In the genomic region with DNA sequence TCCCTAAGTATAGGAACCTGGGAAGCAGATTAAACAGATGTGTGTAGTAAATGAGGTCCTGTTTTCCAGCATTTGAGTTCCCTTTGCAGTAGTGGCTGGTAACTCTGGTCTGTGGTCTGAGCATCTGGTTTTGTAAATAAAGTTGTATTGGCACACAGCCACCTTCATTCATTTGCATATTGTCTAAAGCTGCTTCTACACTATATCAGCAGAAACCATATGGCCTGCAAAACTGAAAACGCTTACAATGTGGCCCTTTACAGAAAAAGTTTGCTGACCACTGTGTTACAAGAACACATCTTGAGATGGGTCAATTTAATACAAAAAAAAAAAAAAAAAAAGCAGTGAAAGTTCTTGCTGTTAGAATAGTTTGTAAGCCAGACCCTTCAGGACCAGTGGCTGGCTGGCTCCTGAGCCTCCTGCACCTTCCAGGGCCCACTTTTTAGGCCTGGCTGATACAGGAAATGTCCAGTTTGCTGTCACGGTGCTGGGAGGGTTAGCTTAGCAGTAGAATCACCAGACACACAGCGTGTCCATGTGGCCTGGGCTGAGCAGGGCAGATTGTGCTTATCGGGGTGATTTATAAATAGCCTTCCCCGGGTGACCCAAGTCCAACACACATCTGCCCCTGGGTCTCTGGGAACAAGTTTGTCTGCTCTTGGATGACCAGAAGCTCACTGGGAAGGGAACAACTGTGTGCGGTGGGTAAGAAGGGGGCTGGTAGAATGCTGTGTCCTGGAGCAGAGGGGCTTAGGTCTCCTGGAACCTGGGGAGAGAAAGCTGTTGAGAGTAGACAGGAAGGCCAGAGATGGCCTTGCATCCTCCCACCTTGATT, we compare ENCODE assay signal across 9 cellular contexts. TPM values are rescaled to one million over a fixed set of nuclear protein-coding genes. Genes with fewer than 3 reads are reported as not detected.
DNase-seq lines count a peak whose midpoint lies in the region; ATAC-seq and TF ChIP-seq lines count a peak whose summit lies in the region.
"Had no signal": no experiment of that assay in that cellular context is flagged by ENCODE, and none has a peak within 500 bp of the region (broad histone marks: within the 10 kb centered on the region; RNA-seq: fewer than 3 reads in every experiment).

No MANE protein-coding gene starts in this region.

- H3K9me3 ChIP-seq in DND-41 (ENCODE audit: insufficient read depth, low read length, severe bottlenecking), result no peaks in the 10 kb centered on the region

- no peak overlapping the region for H3K4me2 ChIP-seq in DND-41 (ENCODE audit: insufficient read depth, low read length)

- no peaks in the 10 kb centered on the region for H3K79me2 ChIP-seq in DND-41 (ENCODE audit: insufficient read depth, low read length)

- no peaks in the 10 kb centered on the region for H3K36me3 Mint-ChIP-seq in glutamatergic neuron (ENCODE audit: unreplicated experiment)
- H3K36me3 Mint-ChIP-seq in T-helper 2 cell treated with Interferon-gamma antibody and Interleukin-4, amounts not matched to agents 5 μg/mL and 100 μg/mL, for 36 hours (ENCODE audit: low read depth), result no peaks in the 10 kb centered on the region

- no peaks in the 10 kb centered on the region for H3K27me3 ChIP-seq in DND-41 (ENCODE audit: insufficient read depth, low read length, poor library complexity)

- peaks cover 37% of the 10 kb centered on the region for H3K4me1 Mint-ChIP-seq in glutamatergic neuron (ENCODE audit: low read depth, unreplicated experiment)
- no peaks in the 10 kb centered on the region for H3K4me1 Mint-ChIP-seq in T-helper 2 cell treated with Interferon-gamma antibody and Interleukin-4, amounts not matched to agents 5 μg/mL and 100 μg/mL, for 36 hours (ENCODE audit: low read depth)

- no peaks in the 10 kb centered on the region for H3K4me1 ChIP-seq in DND-41 (ENCODE audit: insufficient read depth, low read length)

- peak overlapping the region; percentile 33 for H3K27ac Mint-ChIP-seq in glutamatergic neuron (ENCODE audit: unreplicated experiment)
- no peak overlapping the region for H3K27ac Mint-ChIP-seq in T-helper 2 cell treated with Interferon-gamma antibody and Interleukin-4, amounts not matched to agents 5 μg/mL and 100 μg/mL, for 36 hours

- TF ChIP-seq CTCF in DND-41 (IDR thresholded peaks at IDR 0.05; ENCODE audit: borderline replicate concordance, extremely low read depth, low read length, poor library complexity, severe bottlenecking), result no peak
- TF ChIP-seq CTCF in glutamatergic neuron (IDR thresholded peaks at IDR 0.05; ENCODE audit: partially characterized antibody, unreplicated experiment), result no peak

- peaks cover 3% of the 10 kb centered on the region for H3K9me3 Mint-ChIP-seq in glutamatergic neuron (ENCODE audit: unreplicated experiment)
- no peaks in the 10 kb centered on the region for H3K9me3 Mint-ChIP-seq in T-helper 2 cell treated with Interferon-gamma antibody and Interleukin-4, amounts not matched to agents 5 μg/mL and 100 μg/mL, for 36 hours

- no peaks in the 10 kb centered on the region for H3K36me3 ChIP-seq in DND-41 (ENCODE audit: insufficient read depth, low read length)

- no peaks in the 10 kb centered on the region for H4K20me1 ChIP-seq in DND-41 (ENCODE audit: insufficient read depth, low read length)

- no peak overlapping the region for H2AFZ ChIP-seq in DND-41 (ENCODE audit: low read depth, low read length)

- no peak overlapping the region for H3K27ac ChIP-seq in DND-41 (ENCODE audit: low read length)

- H3K4me3 ChIP-seq in DND-41 (ENCODE audit: low read depth in 1 of 2, low read length in 2 of 2), result no peak overlapping the region

- peaks cover 8% of the 10 kb centered on the region for H3K27me3 Mint-ChIP-seq in glutamatergic neuron (ENCODE audit: unreplicated experiment)
- peaks cover 14% of the 10 kb centered on the region for H3K27me3 Mint-ChIP-seq in T-helper 2 cell treated with Interferon-gamma antibody and Interleukin-4, amounts not matched to agents 5 μg/mL and 100 μg/mL, for 36 hours (ENCODE audit: low read depth)

- no peak overlapping the region for H3K9ac ChIP-seq in DND-41 (ENCODE audit: low read depth, low read length)

- DNase-seq in DND-41 (no peak), glutamatergic neuron (no peak), islet precursor cell (no peak), NCI-H82 treated with DMSO at 0.1 percent for 48 hours (lab: John Stamatoyannopoulos, UW; ENCODE audit: unreplicated experiment) (no peak), superior temporal gyrus (ENCODE audit: extremely low spot score) (no peak)
- DNase-seq in T-helper 2 cell treated with Interferon-gamma antibody and Interleukin-4, amounts not matched to agents 5 μg/mL and 100 μg/mL, for 36 hours (ENCODE audit: low spot score), result no peak

- ATAC-seq in DND-41 (ENCODE audit: insufficient read depth, low read depth), result peak; percentile 22; the same call in 1 of the 3 replicates
- peak; percentile 84 for ATAC-seq in GM21528 (IDR thresholded peaks at IDR 0.05; ENCODE audit: low FRiP score, unreplicated experiment)
- ATAC-seq in HG03558 (IDR thresholded peaks at IDR 0.05; ENCODE audit: extremely low read depth, unreplicated experiment), result peak; percentile 57

- H3K4me3 Mint-ChIP-seq in glutamatergic neuron (ENCODE audit: unreplicated experiment), result no peak overlapping the region
- H3K4me3 Mint-ChIP-seq in T-helper 2 cell treated with Interferon-gamma antibody and Interleukin-4, amounts not matched to agents 5 μg/mL and 100 μg/mL, for 36 hours, result no peak overlapping the region

RNA-seq across cellular contexts. Expression of gene C10orf71, which starts 1.4 kb away (rescaled TPM):
- total RNA-seq in glutamatergic neuron (ENCODE audit: unreplicated experiment), result 0.12 TPM
- total RNA-seq: NCI-H460 had no signal

Comparison
In these comparisons a context has a peak if more than half of its experiments do, and no peak if none do; other contexts are left out.
1. ATAC-seq: peak in every context shown above with its lines; median percentile 84 in GM21528; 57 in HG03558; 22 in DND-41.